In the genomic region with DNA sequence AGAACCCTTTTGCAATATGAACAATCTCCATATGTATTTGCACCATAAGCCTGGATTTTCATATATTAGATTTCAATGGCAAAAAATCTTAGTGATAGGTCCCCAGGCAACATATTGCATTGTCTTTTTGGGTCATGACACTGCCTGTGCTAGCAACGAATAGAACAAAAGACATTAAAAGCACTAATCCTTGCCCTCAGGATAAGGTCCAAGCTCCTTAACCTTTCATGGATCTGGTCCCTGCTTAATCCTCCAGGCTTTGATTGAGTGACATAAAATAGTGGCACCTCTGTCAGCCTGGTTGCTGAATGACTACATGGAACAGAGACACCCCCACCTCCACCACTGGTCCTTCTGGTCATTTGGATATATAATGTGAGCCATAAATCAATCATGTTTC, we compare ENCODE assay signal across 19 cellular contexts.
DNase-seq lines count a peak whose midpoint lies in the region; ATAC-seq, FAIRE-seq and TF ChIP-seq lines count a peak whose summit lies in the region.
"Had no signal": no experiment of that assay in that cellular context is flagged by ENCODE, and none has a peak within 500 bp of the region (broad histone marks: within the 10 kb centered on the region; RNA-seq: fewer than 3 reads in every experiment).

No MANE protein-coding gene starts in this region.

- TF ChIP-seq RAD21 in liver (IDR thresholded peaks at IDR 0.05) (no peak), HepG2 (CRISPR knock-in tag; IDR thresholded peaks at IDR 0.05) (no peak)

- no peak for TF ChIP-seq POLR2A in HepG2 (IDR thresholded peaks at IDR 0.05; ENCODE audit: insufficient read depth in 1 of 2, low read depth in 2 of 2, low read length in 2 of 2)

- WGBS in liver, result 12% methylated on average over 1 of the region's 1 CpG
- WGBS in HepG2 (ENCODE audit: low lambda C conversion rate), result 0% methylated on average over 1 of the region's 1 CpG
- WGBS in neuronal stem cell (ENCODE audit: extremely low coverage in 2 of 2, insufficient read length in 2 of 2, insufficient replicate concordance in 1 of 2), 2 donors, result no CpG with 5 or more reads among the region's 1 CpG

- intact Hi-C loops in HepG2 (cut with micrococcal nuclease; ENCODE audit: unreplicated experiment), result no loop called here

- no peak overlapping the region for H3K18ac ChIP-seq in neuronal stem cell (ENCODE audit: low read length)

- no peaks in the 10 kb centered on the region for H3K79me2 ChIP-seq in HepG2 (ENCODE audit: insufficient read depth, low read length)

- H3K27ac ChIP-seq in liver (ENCODE audit: low read depth in 1 of 2, low read length in 2 of 2) (no peak overlapping the region), HepG2 (ENCODE audit: extremely low read length, insufficient read depth, low read length) (no peak overlapping the region), WERI-Rb-1 (no peak overlapping the region), neuronal stem cell (replicated peaks; ENCODE audit: low read length) (peak overlapping the region; percentile 13)
- H3K27ac ChIP-seq: 22Rv1, A549, C4-2B, GM23248 had no signal

- H3K4me1 ChIP-seq in liver (ENCODE audit: control insufficient read depth in 4 of 4, insufficient read depth in 4 of 4, low read length in 3 of 4), result peaks cover 0 to 4% (median 1%) of the 10 kb centered on the region in 4 donors
- peaks cover 16% of the 10 kb centered on the region for H3K4me1 ChIP-seq in HepG2 (ENCODE audit: insufficient read depth, low read length)
- H3K4me1 ChIP-seq in neuronal stem cell (ENCODE audit: control insufficient read depth in 2 of 2, insufficient read depth in 1 of 2, low read depth in 1 of 2, low read length in 2 of 2), result peaks cover 0 to 3% of the 10 kb centered on the region in 2 donors
- H3K4me1 ChIP-seq: A549 had no signal

- H3K27me3 ChIP-seq in liver (ENCODE audit: control insufficient read depth in 4 of 4, insufficient read depth in 4 of 4, low read length in 3 of 4) (no peaks in the 10 kb centered on the region), HepG2 (ENCODE audit: control insufficient read depth in 1 of 2, insufficient read depth in 2 of 2, low read length in 2 of 2) (no peaks in the 10 kb centered on the region; a peak in 1 of 5 replicates), WERI-Rb-1 (ENCODE audit: insufficient read depth, low read depth, severe bottlenecking) (no peaks in the 10 kb centered on the region), neuronal stem cell (ENCODE audit: control insufficient read depth in 3 of 3, insufficient read depth in 3 of 3, low read depth in 1 of 3, low read length in 3 of 3) (no peaks in the 10 kb centered on the region)

- H3K79me1 ChIP-seq in neuronal stem cell (ENCODE audit: low read depth, low read length), result no peaks in the 10 kb centered on the region

- FAIRE-seq in HepG2 (lab: Jason Lieb, UNC), result no peak
- FAIRE-seq: A549, G401.6, GM12891 had no signal

- no peak overlapping the region for H3K4ac ChIP-seq in neuronal stem cell (ENCODE audit: low read length)

- no peak for TF ChIP-seq CTCF in liver (IDR thresholded peaks at IDR 0.05; ENCODE audit: low read depth, low read length, missing input control)
- TF ChIP-seq CTCF in HepG2 (CRISPR knock-in tag; IDR thresholded peaks at IDR 0.05), result no peak
- no peak for TF ChIP-seq CTCF in WERI-Rb-1 (IDR thresholded peaks at IDR 0.05; ENCODE audit: low read depth, low read length)
- no peak for TF ChIP-seq CTCF in glutamatergic neuron (IDR thresholded peaks at IDR 0.05; ENCODE audit: partially characterized antibody, unreplicated experiment)

- H3K14ac ChIP-seq in neuronal stem cell (ENCODE audit: low read length), result no peak overlapping the region

- no peak overlapping the region for H2BK5ac ChIP-seq in neuronal stem cell (ENCODE audit: low read length)

- H3K9ac ChIP-seq in liver (ENCODE audit: low read depth in 1 of 2, low read length in 2 of 2) (no peak overlapping the region), HepG2 (ENCODE audit: insufficient read depth, low read depth, low read length) (no peak overlapping the region), neuronal stem cell (ENCODE audit: low read depth, low read length, poor library complexity) (no peak overlapping the region)
- H3K9ac ChIP-seq: GM23248 had no signal

- H3K9me3 ChIP-seq in liver (ENCODE audit: control insufficient read depth in 4 of 4, low read length in 3 of 4) (peaks cover 0 to 2% (median 0%) of the 10 kb centered on the region in 4 donors), HepG2 (ENCODE audit: low read length) (no peaks in the 10 kb centered on the region), WERI-Rb-1 (ENCODE audit: severe bottlenecking) (no peaks in the 10 kb centered on the region), neuronal stem cell (replicated peaks in 1 of 2; ENCODE audit: control insufficient read depth in 2 of 2, insufficient read depth in 1 of 2, low read depth in 1 of 2, low read length in 2 of 2) (peaks cover 6 to 10% of the 10 kb centered on the region in 2 donors)
- H3K9me3 ChIP-seq: A549 had no signal

- no TSS peak for BruUV-seq in HepG2 (replicated peaks; lab: Mats Ljungman, UMichigan)

- no peak overlapping the region for H4K8ac ChIP-seq in neuronal stem cell (ENCODE audit: low read depth, low read length)

- peaks cover 10% of the 10 kb centered on the region for H3K27me3 Mint-ChIP-seq in glutamatergic neuron (ENCODE audit: unreplicated experiment)

- no peak overlapping the region for H2BK12ac ChIP-seq in neuronal stem cell (ENCODE audit: low read length)

- CTCF ChIA-PET in HepG2 (lab: Yijun Ruan, JAX; ENCODE audit: low intra/inter-chr PET ratio, low total read pairs), result no interaction called here

- H3K4me3 ChIP-seq in liver (ENCODE audit: low read depth in 1 of 3, low read length in 3 of 3), result no peak overlapping the region
- no peak overlapping the region for H3K4me3 ChIP-seq in HepG2 (replicated peaks in 1 of 3; ENCODE audit: insufficient read depth in 1 of 3, low read depth in 2 of 3, low read length in 3 of 3)
- H3K4me3 ChIP-seq in WERI-Rb-1 (ENCODE audit: low read depth, low read length), result no peak overlapping the region
- H3K4me3 ChIP-seq in neuronal stem cell (ENCODE audit: low read length in 2 of 2), result no peak overlapping the region
- H3K4me3 ChIP-seq: A549, GM23248 had no signal

- H3K36me3 Mint-ChIP-seq in glutamatergic neuron (ENCODE audit: unreplicated experiment), result peaks cover 8% of the 10 kb centered on the region
- no peaks in the 10 kb centered on the region for H3K36me3 Mint-ChIP-seq in stimulated activated effector memory CD8-positive, alpha-beta T cell treated with anti-CD3 and anti-CD28 coated beads, Interleukin-12 subunit alpha, Interleukin-12 subunit beta, amount 100 ng/mL, for 72 hours

- no peaks in the 10 kb centered on the region for H4K20me1 ChIP-seq in HepG2 (ENCODE audit: insufficient read depth, low read length)

- H3K27ac Mint-ChIP-seq in glutamatergic neuron (ENCODE audit: unreplicated experiment), result peak overlapping the region; percentile 70
- H3K27ac Mint-ChIP-seq in stimulated activated effector memory CD8-positive, alpha-beta T cell treated with anti-CD3 and anti-CD28 coated beads, Interleukin-12 subunit alpha, Interleukin-12 subunit beta, amount 100 ng/mL, for 72 hours, result no peak overlapping the region
- H3K27ac Mint-ChIP-seq: CD4-positive, alpha-beta T cell had no signal

- H2BK15ac ChIP-seq in neuronal stem cell (ENCODE audit: low read length), result no peak overlapping the region

- H3K4me2 ChIP-seq in HepG2 (ENCODE audit: low read depth, low read length) (no peak overlapping the region), neuronal stem cell (ENCODE audit: insufficient read depth, low read length, poor library complexity, severe bottlenecking) (no peak overlapping the region)
- H3K4me2 ChIP-seq: A549 had no signal

- H3K36me3 ChIP-seq in liver (ENCODE audit: control insufficient read depth in 4 of 4, insufficient read depth in 3 of 4, low read depth in 1 of 4, low read length in 3 of 4) (no peaks in the 10 kb centered on the region), HepG2 (replicated peaks in 1 of 2; ENCODE audit: control insufficient read depth in 1 of 2, insufficient read depth in 2 of 2, low read length in 2 of 2) (no peaks in the 10 kb centered on the region), WERI-Rb-1 (no peaks in the 10 kb centered on the region), neuronal stem cell (replicated peaks in 1 of 2; ENCODE audit: control insufficient read depth in 2 of 2, insufficient read depth in 2 of 2, low read length in 2 of 2) (peaks cover 0 to 2% of the 10 kb centered on the region in 2 donors)

- TF ChIP-seq EP300 in HepG2 (IDR thresholded peaks at IDR 0.05; ENCODE audit: low read depth in 2 of 2, low read length in 2 of 2), result no peak
- TF ChIP-seq EP300 in HepG2 (CRISPR knock-in tag; IDR thresholded peaks at IDR 0.05; ENCODE audit: borderline replicate concordance), result no peak

- H2BK120ac ChIP-seq in neuronal stem cell (ENCODE audit: low read depth, low read length), result no peak overlapping the region

- peaks cover 2% of the 10 kb centered on the region for H3K4me1 Mint-ChIP-seq in glutamatergic neuron (ENCODE audit: low read depth, unreplicated experiment)
- no peaks in the 10 kb centered on the region for H3K4me1 Mint-ChIP-seq in stimulated activated effector memory CD8-positive, alpha-beta T cell treated with anti-CD3 and anti-CD28 coated beads, Interleukin-12 subunit alpha, Interleukin-12 subunit beta, amount 100 ng/mL, for 72 hours

- no peak overlapping the region for H3K23ac ChIP-seq in neuronal stem cell (ENCODE audit: low read depth, low read length, poor library complexity)

- peak overlapping the region; percentile 34 for H3K4me3 Mint-ChIP-seq in glutamatergic neuron (ENCODE audit: unreplicated experiment)
- H3K4me3 Mint-ChIP-seq in stimulated activated effector memory CD8-positive, alpha-beta T cell treated with anti-CD3 and anti-CD28 coated beads, Interleukin-12 subunit alpha, Interleukin-12 subunit beta, amount 100 ng/mL, for 72 hours, result no peak overlapping the region
- H3K4me3 Mint-ChIP-seq: CD4-positive, alpha-beta T cell had no signal

- no peak for ATAC-seq in HepG2
- ATAC-seq in stimulated activated effector memory CD8-positive, alpha-beta T cell treated with anti-CD3 and anti-CD28 coated beads, Interleukin-12 subunit alpha, Interleukin-12 subunit beta, amount 100 ng/mL, for 72 hours, result no peak
- ATAC-seq: A549 had no signal

- POLR2A ChIA-PET in HepG2 (lab: Yijun Ruan, JAX), result no interaction called here

- in situ Hi-C loops in HepG2 (cut with HindIII; ENCODE audit: extremely low pct_ligation_motif_present, low pct_unique_long_range_greater_than_20kb), result no loop called here

- H2AK5ac ChIP-seq in neuronal stem cell (ENCODE audit: low read depth, low read length), result no peak overlapping the region

- H4K91ac ChIP-seq in neuronal stem cell (ENCODE audit: low read depth, low read length, poor library complexity), result no peak overlapping the region

- DNase-seq in HepG2 (ENCODE audit: low spot score) (no peak), WERI-Rb-1 (peak; percentile 9), glutamatergic neuron (no peak), neuronal stem cell (ENCODE audit: low spot score) (no peak), DMS 273 treated with DMSO at 0.1 percent for 48 hours (lab: John Stamatoyannopoulos, UW) (no peak), DMS79 treated with DMSO at 0.1 percent for 48 hours (lab: John Stamatoyannopoulos, UW) (no peak)
- DNase-seq in stimulated activated effector memory CD8-positive, alpha-beta T cell treated with anti-CD3 and anti-CD28 coated beads, Interleukin-12 subunit alpha, Interleukin-12 subunit beta, amount 100 ng/mL, for 72 hours (ENCODE audit: low spot score in 2 of 2), result no peak
- DNase-seq: AML-193; CD4-positive, alpha-beta T cell; DND-41; EL; GM23248; H7 had no signal

- peaks cover 12% of the 10 kb centered on the region for H3K9me3 Mint-ChIP-seq in glutamatergic neuron (ENCODE audit: unreplicated experiment)
- H3K9me3 Mint-ChIP-seq in stimulated activated effector memory CD8-positive, alpha-beta T cell treated with anti-CD3 and anti-CD28 coated beads, Interleukin-12 subunit alpha, Interleukin-12 subunit beta, amount 100 ng/mL, for 72 hours, result peaks cover 4% of the 10 kb centered on the region
- H3K9me3 Mint-ChIP-seq: CD4-positive, alpha-beta T cell had no signal

- H2AFZ ChIP-seq in HepG2 (ENCODE audit: low read length) (no peak overlapping the region), neuronal stem cell (ENCODE audit: low read length) (no peak overlapping the region)
- H2AFZ ChIP-seq: GM23248 had no signal
